ENCODE assay signal across 14 cellular contexts in the genomic region with DNA sequence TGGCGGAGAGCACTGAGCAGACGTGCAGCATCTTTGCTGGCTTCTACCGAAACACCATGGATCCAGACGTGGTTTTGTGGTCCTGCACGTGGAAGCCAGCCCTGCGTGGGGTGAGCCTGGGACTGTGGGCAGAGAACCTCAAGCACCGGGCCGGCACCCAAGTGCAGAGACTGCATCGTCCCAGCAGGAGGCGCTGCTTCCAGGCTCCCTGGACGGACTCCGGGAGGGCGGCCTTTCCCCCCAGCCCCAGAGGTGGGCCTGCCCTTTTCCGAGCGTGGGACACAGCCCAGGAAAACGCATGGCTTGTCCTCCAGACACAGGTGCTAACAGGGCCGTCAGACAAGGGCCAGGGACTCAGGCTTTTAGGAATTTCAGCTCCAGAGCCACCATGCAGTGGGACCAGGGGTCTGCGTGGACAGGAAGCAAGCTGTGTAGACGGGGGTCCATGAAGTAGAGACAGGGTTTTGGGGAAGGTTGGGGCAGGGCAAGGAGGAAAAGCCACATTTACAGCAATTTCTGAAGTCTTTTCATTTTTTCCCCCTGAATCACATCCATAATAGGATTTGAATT.
DNase-seq lines count a peak whose midpoint lies in the region; ATAC-seq and TF ChIP-seq lines count a peak whose summit lies in the region.
"Had no signal": no experiment of that assay in that cellular context is flagged by ENCODE, and none has a peak within 500 bp of the region (broad histone marks: within the 10 kb centered on the region; RNA-seq: fewer than 3 reads in every experiment).

No MANE protein-coding gene starts in this region.

- ATAC-seq in Right ventricle myocardium inferior (no peak), PC-3 (no peak), Right ventricle myocardium superior (ENCODE audit: poor library complexity) (no peak)

- H2AFZ ChIP-seq in PC-3 (ENCODE audit: low read length): no peak overlapping the region

- in situ Hi-C loops in GM13976 (cut with MboI; ENCODE audit: low sequenced_read_pairs, unreplicated experiment): no loop called here

- DNase-seq in cardiac septum (ENCODE audit: low spot score) (peak; percentile 71), Right ventricle myocardium inferior (ENCODE audit: missing footprints) (no peak), PC-3 (no peak), iPS-NIHi11 (ENCODE audit: low spot score) (peak; percentile 84), GM13976 (ENCODE audit: low spot score) (no peak), Right ventricle myocardium superior (no peak), HT-29 (ENCODE audit: low spot score) (no peak)
- DNase-seq in stimulated activated CD8-positive, alpha-beta memory T cell treated with anti-CD3 and anti-CD28 coated beads, Interleukin-4, amount 100 ng/mL, for 48 hours: peak; percentile 40
- DNase-seq: activated CD4-positive, alpha-beta T cell treated with anti-CD3 and anti-CD28 coated beads for 4 hours; HCEC 1CT; kidney; NCI-H1048 had no signal

- no peaks in the 10 kb centered on the region for H3K36me3 ChIP-seq in PC-3 (ENCODE audit: low read depth, low read length)
- H3K36me3 ChIP-seq: suprapubic skin had no signal

- no peak overlapping the region for H3K9ac ChIP-seq in PC-3 (ENCODE audit: low read length)

- no peaks in the 10 kb centered on the region for H3K4me1 ChIP-seq in PC-3 (ENCODE audit: insufficient read depth, low read length)

- intact Hi-C loops in cardiac septum (cut with DNase I): no loop called here
- intact Hi-C loops in Right ventricle myocardium inferior (cut with DNase I): no loop called here
- intact Hi-C loops in PC-3 (cut with micrococcal nuclease): no loop called here
- intact Hi-C loops in Right ventricle myocardium superior (cut with DNase I): no loop called here

- H4K20me1 ChIP-seq in PC-3 (ENCODE audit: low read length): no peaks in the 10 kb centered on the region

- no peak overlapping the region for H3K4me3 ChIP-seq in PC-3 (ENCODE audit: low read length)
- H3K4me3 ChIP-seq: SK-N-MC, suprapubic skin had no signal

- H3K27ac ChIP-seq in PC-3 (ENCODE audit: low read length): no peak overlapping the region
- H3K27ac ChIP-seq: SK-N-MC, suprapubic skin had no signal

- TF ChIP-seq CTCF in PC-3 (conservative IDR thresholded peaks at IDR 0.05; ENCODE audit: low read depth, low read length): peak; percentile 26; the same call in 1 of the 2 replicates
- TF ChIP-seq CTCF in GM13976 (IDR thresholded peaks at IDR 0.05; ENCODE audit: borderline replicate concordance, control extremely low read depth, extremely low read depth, insufficient read depth, missing control alignments): no peak

- CTCF ChIA-PET in PC-3 (lab: Charles Lee): no interaction called here

- no peak overlapping the region for H3K4me2 ChIP-seq in PC-3 (ENCODE audit: low read length)

- no TSS peak for BruUV-seq in PC-3 (replicated peaks; lab: Mats Ljungman, UMichigan)

- no peaks in the 10 kb centered on the region for H3F3A ChIP-seq in PC-3 (ENCODE audit: low read length, unreplicated experiment)

- H3K9me3 ChIP-seq in PC-3 (ENCODE audit: low read length): no peaks in the 10 kb centered on the region
- H3K9me3 ChIP-seq: suprapubic skin had no signal

- H3K9me2 ChIP-seq in PC-3 (replicated peaks; ENCODE audit: low read length): no peaks in the 10 kb centered on the region

- H3K79me2 ChIP-seq in PC-3 (ENCODE audit: low read length): no peaks in the 10 kb centered on the region

- POLR2A ChIA-PET in PC-3 (lab: Charles Lee; ENCODE audit: unreplicated experiment): no interaction called here

- no peaks in the 10 kb centered on the region for H3K27me3 ChIP-seq in PC-3 (ENCODE audit: low read length)

Comparison
In these comparisons a context has a peak if more than half of its experiments do, and no peak if none do; other contexts are left out.
1. DNase-seq: peak in cardiac septum (single experiment), iPS-NIHi11 (single experiment) and stimulated activated CD8-positive, alpha-beta memory T cell treated with anti-CD3 and anti-CD28 coated beads, Interleukin-4, amount 100 ng/mL, for 48 hours (single experiment); none in Right ventricle myocardium inferior (single experiment), PC-3 (single experiment), GM13976 (single experiment), Right ventricle myocardium superior (single experiment) and HT-29 (single experiment).